Comparison of ENCODE assay signal across 28 cellular contexts in the genomic region with DNA sequence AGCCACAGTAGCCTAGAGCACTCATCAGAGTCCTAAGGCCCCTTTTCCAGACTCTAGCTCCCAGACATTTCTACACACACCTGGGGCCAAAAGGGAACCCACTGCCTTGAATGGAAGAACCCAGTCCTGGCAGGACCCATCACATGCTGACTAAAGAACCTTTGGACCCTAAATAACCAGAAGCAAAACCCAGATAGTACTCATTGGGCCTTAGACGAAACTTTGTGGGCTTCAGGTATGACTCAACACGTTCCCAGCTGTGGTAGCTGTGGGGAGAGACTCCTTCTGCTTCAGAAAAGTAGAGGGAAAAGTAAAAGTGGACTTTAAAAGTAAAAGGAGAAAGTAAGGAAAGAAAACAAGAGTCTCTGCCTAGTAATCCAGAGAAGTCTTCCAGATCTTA.
"Had no signal": no experiment of that assay in that cellular context is flagged by ENCODE, and none has a peak within 500 bp of the region (broad histone marks: within the 10 kb centered on the region; RNA-seq: fewer than 3 reads in every experiment).

No MANE protein-coding gene starts in this region.

- H3K27ac Mint-ChIP-seq: natural killer cell; nephron; neural progenitor cell; progenitor cell of endocrine pancreas; stimulated activated effector memory CD8-positive, alpha-beta T cell treated with anti-CD3 and anti-CD28 coated beads, Interleukin-12 subunit alpha, Interleukin-12 subunit beta, amount 100 ng/mL, for 72 hours; stimulated activated naive B cell treated with anti-CD40 and anti-IgM and Interleukin-4, amounts not matched to agents 10 μg/mL and 1 μg/mL and 100 μg/mL, for 72 hours; stimulated activated naive CD8-positive, alpha-beta T cell treated with anti-CD3 and anti-CD28 coated beads, Interleukin-15, Interleukin-2, amounts not matched to agents 100 ng/mL and 50 ng/mL, for 24 hours had no signal

- H3K4me1 ChIP-seq: neural progenitor cell, parathyroid adenoma, psoas muscle, right lobe of liver, sigmoid colon, stomach, thyroid gland, tibial nerve, upper lobe of left lung had no signal

- H3K9me3 Mint-ChIP-seq: natural killer cell; nephron; neural progenitor cell; stimulated activated effector memory CD8-positive, alpha-beta T cell treated with anti-CD3 and anti-CD28 coated beads, Interleukin-12 subunit alpha, Interleukin-12 subunit beta, amount 100 ng/mL, for 72 hours; stimulated activated naive B cell treated with anti-CD40 and anti-IgM and Interleukin-4, amounts not matched to agents 10 μg/mL and 1 μg/mL and 100 μg/mL, for 72 hours; stimulated activated naive CD8-positive, alpha-beta T cell treated with anti-CD3 and anti-CD28 coated beads, Interleukin-15, Interleukin-2, amounts not matched to agents 100 ng/mL and 50 ng/mL, for 24 hours had no signal

- H3K4me3 Mint-ChIP-seq: natural killer cell; nephron; neural progenitor cell; stimulated activated effector memory CD8-positive, alpha-beta T cell treated with anti-CD3 and anti-CD28 coated beads, Interleukin-12 subunit alpha, Interleukin-12 subunit beta, amount 100 ng/mL, for 72 hours; stimulated activated naive B cell treated with anti-CD40 and anti-IgM and Interleukin-4, amounts not matched to agents 10 μg/mL and 1 μg/mL and 100 μg/mL, for 72 hours; stimulated activated naive CD8-positive, alpha-beta T cell treated with anti-CD3 and anti-CD28 coated beads, Interleukin-15, Interleukin-2, amounts not matched to agents 100 ng/mL and 50 ng/mL, for 24 hours had no signal

- ATAC-seq: natural killer cell; psoas muscle; right cardiac atrium; right lobe of liver; stimulated activated effector memory CD8-positive, alpha-beta T cell treated with anti-CD3 and anti-CD28 coated beads, Interleukin-12 subunit alpha, Interleukin-12 subunit beta, amount 100 ng/mL, for 72 hours; stimulated activated naive B cell treated with anti-CD40 and anti-IgM and Interleukin-4, amounts not matched to agents 10 μg/mL and 1 μg/mL and 100 μg/mL, for 72 hours had no signal

- H2AFZ ChIP-seq: neural progenitor cell, parathyroid adenoma had no signal

- H3K27me3 ChIP-seq: neural progenitor cell, ovary, right lobe of liver, sigmoid colon, thyroid gland, tibial nerve, upper lobe of left lung had no signal

- H3K36me3 Mint-ChIP-seq: natural killer cell; neural progenitor cell; stimulated activated effector memory CD8-positive, alpha-beta T cell treated with anti-CD3 and anti-CD28 coated beads, Interleukin-12 subunit alpha, Interleukin-12 subunit beta, amount 100 ng/mL, for 72 hours; stimulated activated naive B cell treated with anti-CD40 and anti-IgM and Interleukin-4, amounts not matched to agents 10 μg/mL and 1 μg/mL and 100 μg/mL, for 72 hours had no signal

- H3K4me1 Mint-ChIP-seq: natural killer cell; nephron; neural progenitor cell; stimulated activated effector memory CD8-positive, alpha-beta T cell treated with anti-CD3 and anti-CD28 coated beads, Interleukin-12 subunit alpha, Interleukin-12 subunit beta, amount 100 ng/mL, for 72 hours; stimulated activated naive B cell treated with anti-CD40 and anti-IgM and Interleukin-4, amounts not matched to agents 10 μg/mL and 1 μg/mL and 100 μg/mL, for 72 hours had no signal

- H3K79me2 ChIP-seq: parathyroid adenoma had no signal

- H3K27me3 Mint-ChIP-seq: progenitor cell of endocrine pancreas; stimulated activated naive B cell treated with anti-CD40 and anti-IgM and Interleukin-4, amounts not matched to agents 10 μg/mL and 1 μg/mL and 100 μg/mL, for 72 hours; stimulated activated naive CD8-positive, alpha-beta T cell treated with anti-CD3 and anti-CD28 coated beads, Interleukin-15, Interleukin-2, amounts not matched to agents 100 ng/mL and 50 ng/mL, for 24 hours had no signal

- H3K27ac ChIP-seq: neural progenitor cell, ovary, parathyroid adenoma, psoas muscle, right lobe of liver, sigmoid colon, stomach, thoracic aorta, thyroid gland, tibial nerve, upper lobe of left lung had no signal

- H3K9me3 ChIP-seq: ovary, sigmoid colon, thoracic aorta, thyroid gland, tibial nerve, upper lobe of left lung had no signal

- H3K36me3 ChIP-seq: neural progenitor cell, ovary, right lobe of liver, sigmoid colon, thoracic aorta, thyroid gland had no signal

- H3K4me2 ChIP-seq: neural progenitor cell had no signal

- DNase-seq: natural killer cell; occipital lobe; ovary; posterior cingulate gyrus; psoas muscle; right cardiac atrium; right lobe of liver; sigmoid colon; small intestine; stimulated activated CD4-positive, alpha-beta T cell treated with anti-CD3 and anti-CD28 coated beads, Interleukin-15, amount 100 ng/mL, for 24 hours; stimulated activated CD4-positive, alpha-beta T cell treated with anti-CD3 and anti-CD28 coated beads, Interleukin-2, amount 100 ng/mL, for 24 hours; stimulated activated CD4-positive, alpha-beta T cell treated with anti-CD3 and anti-CD28 coated beads, Interleukin-2, amount 100 ng/mL, for 48 hours; stimulated activated CD4-positive, alpha-beta T cell treated with anti-CD3 and anti-CD28 coated beads, Interleukin-4, amount 100 ng/mL, for 24 hours; stimulated activated naive B cell treated with anti-CD40 and anti-IgM and Interleukin-4, amounts not matched to agents 10 μg/mL and 1 μg/mL and 100 μg/mL, for 72 hours; stimulated activated naive CD4-positive, alpha-beta T cell treated with Interleukin-2 at 50 U/mL for 16 hours; stomach; trophoblast cell had no signal

- H3K4me3 ChIP-seq: neural progenitor cell, ovary, psoas muscle, right lobe of liver, sigmoid colon, stomach, thoracic aorta, thyroid gland, tibial nerve, upper lobe of left lung had no signal

- H3K9ac ChIP-seq: neural progenitor cell, parathyroid adenoma had no signal

- FAIRE-seq: urothelium cell line had no signal
